ENCODE assay signal across 25 cellular contexts in genomic region chr10:5522913-5523560, GRCh38. TPM values are rescaled to one million over a fixed set of nuclear protein-coding genes. Genes with fewer than 3 reads are reported as not detected.
"Had no signal": no experiment of that assay in that cellular context is flagged by ENCODE, and none has a peak within 500 bp of the region (broad histone marks: within the 10 kb centered on the region; RNA-seq: fewer than 3 reads in every experiment).

No MANE protein-coding gene starts in this region.

- H3K4me1 Mint-ChIP-seq: stimulated activated naive CD8-positive, alpha-beta T cell treated with anti-CD3 and anti-CD28 coated beads, Interleukin-15, amount 100 ng/mL, for 72 hours had no signal

- H3K4me1 ChIP-seq: colonic mucosa, psoas muscle, testis had no signal

- H3K36me3 ChIP-seq: colonic mucosa had no signal

- ATAC-seq: psoas muscle; right cardiac atrium; stimulated activated naive CD8-positive, alpha-beta T cell treated with anti-CD3 and anti-CD28 coated beads, Interleukin-15, amount 100 ng/mL, for 72 hours had no signal

- DNase-seq: activated CD4-positive, alpha-beta T cell treated with anti-CD3 and anti-CD28 coated beads for 1 hour; activated CD8-positive, alpha-beta memory T cell treated with anti-CD3 and anti-CD28 coated beads for 24 hours; activated naive CD4-positive, alpha-beta T cell treated with anti-CD3 and anti-CD28 coated beads for 36 hours; anterior cingulate cortex; central memory CD4-positive, alpha-beta T cell; colonic mucosa; foreskin melanocyte; glutamatergic neuron; hippocampal formation; midbrain; right cardiac atrium; small intestine; stimulated activated CD4-positive, alpha-beta T cell treated with anti-CD3 and anti-CD28 coated beads, Interleukin-4, amount 100 ng/mL, for 1 hour; stimulated activated naive CD8-positive, alpha-beta T cell treated with anti-CD3 and anti-CD28 coated beads, Interleukin-15, amount 100 ng/mL, for 72 hours; T1000; testis had no signal

- H3K9me3 Mint-ChIP-seq: activated naive CD4-positive, alpha-beta T cell treated with anti-CD3 and anti-CD28 coated beads for 36 hours; stimulated activated naive CD8-positive, alpha-beta T cell treated with anti-CD3 and anti-CD28 coated beads, Interleukin-15, amount 100 ng/mL, for 72 hours had no signal

- FAIRE-seq: islet of Langerhans, small intestine had no signal

- H3K27me3 ChIP-seq: colonic mucosa, testis had no signal

- H3K27ac ChIP-seq: colonic mucosa, psoas muscle, testis had no signal

- H3K4me3 ChIP-seq: colonic mucosa, psoas muscle, testis had no signal

- H3K9me3 ChIP-seq: colonic mucosa, psoas muscle, testis had no signal

- H3K36me3 Mint-ChIP-seq: brain had no signal

- H3K4me3 Mint-ChIP-seq: activated naive CD4-positive, alpha-beta T cell treated with anti-CD3 and anti-CD28 coated beads for 36 hours; brain; stimulated activated naive CD8-positive, alpha-beta T cell treated with anti-CD3 and anti-CD28 coated beads, Interleukin-15, amount 100 ng/mL, for 72 hours had no signal

- H3K27me3 Mint-ChIP-seq: brain; stimulated activated naive CD8-positive, alpha-beta T cell treated with anti-CD3 and anti-CD28 coated beads, Interleukin-15, amount 100 ng/mL, for 72 hours had no signal

- H3K27ac Mint-ChIP-seq: activated naive CD4-positive, alpha-beta T cell treated with anti-CD3 and anti-CD28 coated beads for 36 hours; brain had no signal

RNA-seq across cellular contexts. Expression of gene CALML3, which starts 1.7 kb away (rescaled TPM):
- total RNA-seq: activated naive CD4-positive, alpha-beta T cell treated with anti-CD3 and anti-CD28 coated beads for 36 hours; epithelial cell of proximal tubule; lung microvascular endothelial cell; omental fat pad; psoas muscle; right cardiac atrium; T-helper 1 cell treated with Interleukin-12 subunit alpha and Interleukin-12 subunit beta and Interleukin-4 antibody, amounts not matched to agents 30 ng/mL and 1 ng/mL, for 36 hours; urinary bladder had no signal
- polyA plus RNA-seq: neural cell, right cardiac atrium, urinary bladder had no signal

RNA-seq across cellular contexts. Expression of gene CALML5, which starts 23.7 kb away (rescaled TPM):
- total RNA-seq: activated naive CD4-positive, alpha-beta T cell treated with anti-CD3 and anti-CD28 coated beads for 36 hours; colonic mucosa; epithelial cell of proximal tubule; lung microvascular endothelial cell; omental fat pad; psoas muscle; right cardiac atrium; T-helper 1 cell treated with Interleukin-12 subunit alpha and Interleukin-12 subunit beta and Interleukin-4 antibody, amounts not matched to agents 30 ng/mL and 1 ng/mL, for 36 hours; urinary bladder had no signal
- polyA plus RNA-seq: neural cell, psoas muscle, right cardiac atrium, small intestine, urinary bladder had no signal
